In the genomic region with DNA sequence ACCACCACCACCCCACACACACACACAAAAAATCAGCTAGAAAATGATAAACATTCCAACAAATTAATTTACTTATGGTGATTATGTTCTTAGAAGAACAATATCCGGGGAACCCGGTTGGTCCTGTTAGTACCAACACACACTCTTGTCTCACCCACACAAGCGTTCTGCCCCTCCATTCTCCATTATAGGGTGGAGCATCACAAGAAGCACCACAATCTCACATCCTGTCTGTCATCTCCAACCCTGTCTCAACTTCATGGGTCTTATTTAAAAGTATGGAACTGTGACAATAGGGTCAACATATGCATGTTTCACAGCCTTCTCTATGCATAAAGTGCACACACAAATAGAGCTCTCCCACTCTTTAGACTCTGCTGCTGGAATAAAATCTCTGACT, we compare ENCODE assay signal across 1 cellular context.
TF ChIP-seq lines count a peak whose summit lies in the region.

No MANE protein-coding gene starts in this region.

TF ChIP-seq in HepG2, 621 proteins besides CTCF, POLR2A, EP300 and RAD21:
- TF ChIP-seq ZNF549 (CRISPR knock-in tag; IDR thresholded peaks at IDR 0.05) (no peak), ZNF292 (CRISPR knock-in tag; IDR thresholded peaks at IDR 0.05; ENCODE audit: borderline replicate concordance, low read depth) (no peak), GABPA (IDR thresholded peaks at IDR 0.05; ENCODE audit: low read depth, low read length) (no peak), GABPA (CRISPR knock-in tag; IDR thresholded peaks at IDR 0.05; ENCODE audit: low read depth) (no peak), REXO4 (CRISPR knock-in tag; IDR thresholded peaks at IDR 0.05; ENCODE audit: borderline replicate concordance) (no peak), USF2 (IDR thresholded peaks at IDR 0.05; ENCODE audit: low read depth, low read length) (no peak), USF2 (CRISPR knock-in tag; IDR thresholded peaks at IDR 0.05; ENCODE audit: borderline replicate concordance) (no peak), SIX4 (CRISPR knock-in tag; IDR thresholded peaks at IDR 0.05) (no peak), SRF (IDR thresholded peaks at IDR 0.05; ENCODE audit: low read depth, low read length) (no peak), KDM6A (CRISPR knock-in tag; IDR thresholded peaks at IDR 0.05; ENCODE audit: low read depth) (no peak), PAX8 (CRISPR knock-in tag; IDR thresholded peaks at IDR 0.05; ENCODE audit: borderline replicate concordance) (no peak), ZNF432 (CRISPR knock-in tag; IDR thresholded peaks at IDR 0.05; ENCODE audit: borderline replicate concordance) (no peak), ZNF567 (CRISPR knock-in tag; IDR thresholded peaks at IDR 0.05; ENCODE audit: borderline replicate concordance) (no peak)
- TF ChIP-seq, protein P1, sequence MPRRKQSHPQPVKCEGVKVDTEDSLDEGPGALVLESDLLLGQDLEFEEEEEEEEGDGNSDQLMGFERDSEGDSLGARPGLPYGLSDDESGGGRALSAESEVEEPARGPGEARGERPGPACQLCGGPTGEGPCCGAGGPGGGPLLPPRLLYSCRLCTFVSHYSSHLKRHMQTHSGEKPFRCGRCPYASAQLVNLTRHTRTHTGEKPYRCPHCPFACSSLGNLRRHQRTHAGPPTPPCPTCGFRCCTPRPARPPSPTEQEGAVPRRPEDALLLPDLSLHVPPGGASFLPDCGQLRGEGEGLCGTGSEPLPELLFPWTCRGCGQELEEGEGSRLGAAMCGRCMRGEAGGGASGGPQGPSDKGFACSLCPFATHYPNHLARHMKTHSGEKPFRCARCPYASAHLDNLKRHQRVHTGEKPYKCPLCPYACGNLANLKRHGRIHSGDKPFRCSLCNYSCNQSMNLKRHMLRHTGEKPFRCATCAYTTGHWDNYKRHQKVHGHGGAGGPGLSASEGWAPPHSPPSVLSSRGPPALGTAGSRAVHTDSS (CRISPR knock-in tag; conservative IDR thresholded peaks at IDR 0.05), result no peak
